Comparison of ENCODE assay signal across 2 cellular contexts in the genomic region with DNA sequence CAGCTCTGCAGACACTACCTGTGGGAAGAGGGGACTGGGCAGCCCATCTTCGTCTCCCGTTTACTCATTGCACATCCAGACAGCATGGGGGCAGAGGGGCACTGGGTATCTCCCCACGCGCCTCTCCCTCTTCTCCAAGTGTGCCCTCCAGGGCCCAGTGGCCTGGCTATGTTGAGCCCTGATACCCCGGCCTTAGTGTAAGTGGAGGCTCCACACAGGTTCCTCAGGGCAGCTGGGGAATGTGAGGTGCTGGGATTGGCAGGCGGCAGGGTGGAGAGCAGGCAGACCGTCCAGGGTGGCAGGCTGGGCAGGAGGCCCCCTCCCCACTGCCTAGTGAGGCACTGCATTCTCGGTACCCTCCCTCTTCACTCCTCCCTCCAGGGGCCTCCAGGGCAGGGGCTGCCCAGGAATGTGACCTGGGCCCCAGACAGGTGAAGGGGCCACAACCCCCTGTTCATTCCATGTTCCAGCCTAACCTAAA.
TF ChIP-seq lines count a peak whose summit lies in the region.

No MANE protein-coding gene starts in this region.

TF ChIP-seq in SK-N-SH, 30 proteins besides CTCF, POLR2A, EP300 and RAD21 (continued from another document):
- no peak for TF ChIP-seq SIN3A (IDR thresholded peaks at IDR 0.05; ENCODE audit: borderline replicate concordance, low read depth, low read length)
- no peak for TF ChIP-seq NFIC (IDR thresholded peaks at IDR 0.05; ENCODE audit: borderline replicate concordance)
- no peak for TF ChIP-seq SMC3 (IDR thresholded peaks at IDR 0.05; ENCODE audit: low read depth, low read length)
- no peak for TF ChIP-seq ELF1 (IDR thresholded peaks at IDR 0.05)

TF ChIP-seq in SK-N-SH treated with all-trans-retinoic acid at 6 μM for 48 hours, 23 proteins besides CTCF, POLR2A, EP300 and RAD21 (continued from another document):
- TF ChIP-seq POU6F1 (CRISPR knock-in tag; IDR thresholded peaks at IDR 0.05; ENCODE audit: borderline replicate concordance, low read depth) (no peak), OSR1 (CRISPR knock-in tag; IDR thresholded peaks at IDR 0.05) (no peak), ISL1 (CRISPR knock-in tag; IDR thresholded peaks at IDR 0.05) (no peak), SNAI2 (CRISPR knock-in tag; IDR thresholded peaks at IDR 0.05) (no peak), ZFP30 (CRISPR knock-in tag; IDR thresholded peaks at IDR 0.05) (no peak), TOX (CRISPR knock-in tag; IDR thresholded peaks at IDR 0.05; ENCODE audit: borderline replicate concordance) (no peak), PPARA (CRISPR knock-in tag; IDR thresholded peaks at IDR 0.05; ENCODE audit: borderline replicate concordance) (no peak)
